ENCODE assay signal across 24 cellular contexts in genomic region chr3:187665010-187665409, GRCh38. TPM values are rescaled to one million over a fixed set of nuclear protein-coding genes. Genes with fewer than 3 reads are reported as not detected.
DNase-seq lines count a peak whose midpoint lies in the region; ATAC-seq lines count a peak whose summit lies in the region.
"Had no signal": no experiment of that assay in that cellular context is flagged by ENCODE, and none has a peak within 500 bp of the region (broad histone marks: within the 10 kb centered on the region; RNA-seq: fewer than 3 reads in every experiment).

No MANE protein-coding gene starts in this region.

- no peaks in the 10 kb centered on the region for H3K36me3 Mint-ChIP-seq in activated T-cell treated with anti-CD3 and anti-CD28 coated beads, Interleukin-2, amount 50 U/mL, for 24 hours (ENCODE audit: low read depth)
- H3K36me3 Mint-ChIP-seq in activated naive CD8-positive, alpha-beta T cell treated with anti-CD3 and anti-CD28 coated beads, Interleukin-2, amount 50 U/mL, for 24 hours (ENCODE audit: low read depth): no peaks in the 10 kb centered on the region
- H3K36me3 Mint-ChIP-seq in activated naive CD8-positive, alpha-beta T cell treated with anti-CD3 and anti-CD28 coated beads for 36 hours: no peaks in the 10 kb centered on the region
- H3K36me3 Mint-ChIP-seq in stimulated activated effector memory CD8-positive, alpha-beta T cell treated with anti-CD3 and anti-CD28 coated beads, Interleukin-12 subunit alpha, Interleukin-12 subunit beta, amount 100 ng/mL, for 72 hours: no peaks in the 10 kb centered on the region
- H3K36me3 Mint-ChIP-seq: CD4-positive, CD25-positive, alpha-beta regulatory T cell; CD8-positive, alpha-beta memory T cell had no signal

- H3K27ac Mint-ChIP-seq in activated T-cell treated with anti-CD3 and anti-CD28 coated beads, Interleukin-2, amount 50 U/mL, for 24 hours: peak overlapping the region; percentile 53
- H3K27ac Mint-ChIP-seq in activated naive CD8-positive, alpha-beta T cell treated with anti-CD3 and anti-CD28 coated beads, Interleukin-2, amount 50 U/mL, for 24 hours: no peak overlapping the region
- no peak overlapping the region for H3K27ac Mint-ChIP-seq in activated naive CD8-positive, alpha-beta T cell treated with anti-CD3 and anti-CD28 coated beads for 36 hours
- no peak overlapping the region for H3K27ac Mint-ChIP-seq in stimulated activated effector memory CD8-positive, alpha-beta T cell treated with anti-CD3 and anti-CD28 coated beads, Interleukin-12 subunit alpha, Interleukin-12 subunit beta, amount 100 ng/mL, for 72 hours
- H3K27ac Mint-ChIP-seq: CD4-positive, CD25-positive, alpha-beta regulatory T cell; CD8-positive, alpha-beta memory T cell; HFFc6 had no signal

- DNase-seq in activated T-cell treated with anti-CD3 and anti-CD28 coated beads, Interleukin-2, amount 50 U/mL, for 24 hours: no peak
- DNase-seq in activated T-cell treated with anti-CD3 and anti-CD28 coated beads, Interleukin-2, amount 50 U/mL, for 48 hours: no peak
- no peak for DNase-seq in activated naive CD8-positive, alpha-beta T cell treated with anti-CD3 and anti-CD28 coated beads, Interleukin-2, amount 50 U/mL, for 24 hours
- no peak for DNase-seq in activated naive CD8-positive, alpha-beta T cell treated with anti-CD3 and anti-CD28 coated beads for 36 hours
- DNase-seq in stimulated activated effector memory CD8-positive, alpha-beta T cell treated with anti-CD3 and anti-CD28 coated beads, Interleukin-12 subunit alpha, Interleukin-12 subunit beta, amount 100 ng/mL, for 72 hours (ENCODE audit: low spot score in 2 of 2): no peak
- no peak for DNase-seq in stimulated activated CD4-positive, alpha-beta T cell treated with anti-CD3 and anti-CD28 coated beads, Interleukin-15, amount 100 ng/mL, for 24 hours
- DNase-seq in mesenteric fat pad (ENCODE audit: low spot score): no peak
- DNase-seq: BE2C; C1 segment of cervical spinal cord; CD4-positive, CD25-positive, alpha-beta regulatory T cell; CD8-positive, alpha-beta memory T cell; COR-L47; DMS 273 treated with DMSO at 0.1 percent for 48 hours; DMS53; DND-41; EL; GOT3; H7; HFFc6 had no signal

- no peak overlapping the region for H3K4me3 Mint-ChIP-seq in activated T-cell treated with anti-CD3 and anti-CD28 coated beads, Interleukin-2, amount 50 U/mL, for 24 hours
- H3K4me3 Mint-ChIP-seq in activated naive CD8-positive, alpha-beta T cell treated with anti-CD3 and anti-CD28 coated beads, Interleukin-2, amount 50 U/mL, for 24 hours: no peak overlapping the region
- no peak overlapping the region for H3K4me3 Mint-ChIP-seq in activated naive CD8-positive, alpha-beta T cell treated with anti-CD3 and anti-CD28 coated beads for 36 hours
- no peak overlapping the region for H3K4me3 Mint-ChIP-seq in stimulated activated effector memory CD8-positive, alpha-beta T cell treated with anti-CD3 and anti-CD28 coated beads, Interleukin-12 subunit alpha, Interleukin-12 subunit beta, amount 100 ng/mL, for 72 hours
- H3K4me3 Mint-ChIP-seq: CD4-positive, CD25-positive, alpha-beta regulatory T cell; CD8-positive, alpha-beta memory T cell; HFFc6 had no signal

- no peaks in the 10 kb centered on the region for H3K9me3 Mint-ChIP-seq in activated T-cell treated with anti-CD3 and anti-CD28 coated beads, Interleukin-2, amount 50 U/mL, for 24 hours
- no peaks in the 10 kb centered on the region for H3K9me3 Mint-ChIP-seq in activated naive CD8-positive, alpha-beta T cell treated with anti-CD3 and anti-CD28 coated beads, Interleukin-2, amount 50 U/mL, for 24 hours
- no peaks in the 10 kb centered on the region for H3K9me3 Mint-ChIP-seq in activated naive CD8-positive, alpha-beta T cell treated with anti-CD3 and anti-CD28 coated beads for 36 hours
- H3K9me3 Mint-ChIP-seq in stimulated activated effector memory CD8-positive, alpha-beta T cell treated with anti-CD3 and anti-CD28 coated beads, Interleukin-12 subunit alpha, Interleukin-12 subunit beta, amount 100 ng/mL, for 72 hours: no peaks in the 10 kb centered on the region
- H3K9me3 Mint-ChIP-seq: CD8-positive, alpha-beta memory T cell; HFFc6 had no signal

- peak; percentile 58 for ATAC-seq in activated naive CD8-positive, alpha-beta T cell treated with anti-CD3 and anti-CD28 coated beads, Interleukin-2, amount 50 U/mL, for 24 hours
- ATAC-seq in stimulated activated effector memory CD8-positive, alpha-beta T cell treated with anti-CD3 and anti-CD28 coated beads, Interleukin-12 subunit alpha, Interleukin-12 subunit beta, amount 100 ng/mL, for 72 hours: peak; percentile 79
- ATAC-seq: GM12878, HCT116 had no signal

- H3K27me3 Mint-ChIP-seq in activated T-cell treated with anti-CD3 and anti-CD28 coated beads, Interleukin-2, amount 50 U/mL, for 24 hours: peaks cover 65% of the 10 kb centered on the region
- peaks cover 43% of the 10 kb centered on the region for H3K27me3 Mint-ChIP-seq in activated naive CD8-positive, alpha-beta T cell treated with anti-CD3 and anti-CD28 coated beads, Interleukin-2, amount 50 U/mL, for 24 hours
- peaks cover 61% of the 10 kb centered on the region for H3K27me3 Mint-ChIP-seq in activated naive CD8-positive, alpha-beta T cell treated with anti-CD3 and anti-CD28 coated beads for 36 hours

- H3K4me1 Mint-ChIP-seq in activated T-cell treated with anti-CD3 and anti-CD28 coated beads, Interleukin-2, amount 50 U/mL, for 24 hours (ENCODE audit: low read depth): peaks cover 20% of the 10 kb centered on the region
- peaks cover 19% of the 10 kb centered on the region for H3K4me1 Mint-ChIP-seq in activated naive CD8-positive, alpha-beta T cell treated with anti-CD3 and anti-CD28 coated beads, Interleukin-2, amount 50 U/mL, for 24 hours
- H3K4me1 Mint-ChIP-seq in activated naive CD8-positive, alpha-beta T cell treated with anti-CD3 and anti-CD28 coated beads for 36 hours: peaks cover 14% of the 10 kb centered on the region
- no peaks in the 10 kb centered on the region for H3K4me1 Mint-ChIP-seq in stimulated activated effector memory CD8-positive, alpha-beta T cell treated with anti-CD3 and anti-CD28 coated beads, Interleukin-12 subunit alpha, Interleukin-12 subunit beta, amount 100 ng/mL, for 72 hours
- H3K4me1 Mint-ChIP-seq: CD4-positive, CD25-positive, alpha-beta regulatory T cell; CD8-positive, alpha-beta memory T cell had no signal

RNA-seq across cellular contexts. Expression of gene SST, which starts 5.2 kb away (rescaled TPM):
- total RNA-seq in activated naive CD8-positive, alpha-beta T cell treated with anti-CD3 and anti-CD28 coated beads for 36 hours: not detected
- total RNA-seq in mesenteric fat pad: not detected
- total RNA-seq: A172; CD4-positive, CD25-positive, alpha-beta regulatory T cell; CD8-positive, alpha-beta memory T cell; G401; HFFc6; HT1080 had no signal

RNA-seq across cellular contexts. Expression of gene RTP2, which starts 37.3 kb away (rescaled TPM):
- total RNA-seq in activated naive CD8-positive, alpha-beta T cell treated with anti-CD3 and anti-CD28 coated beads for 36 hours: not detected
- not detected for total RNA-seq in mesenteric fat pad
- total RNA-seq: A172; CD4-positive, CD25-positive, alpha-beta regulatory T cell; CD8-positive, alpha-beta memory T cell; G401; GM12878; H7; HFFc6; HT1080 had no signal
